ENCODE assay signal across 23 cellular contexts in the genomic region with DNA sequence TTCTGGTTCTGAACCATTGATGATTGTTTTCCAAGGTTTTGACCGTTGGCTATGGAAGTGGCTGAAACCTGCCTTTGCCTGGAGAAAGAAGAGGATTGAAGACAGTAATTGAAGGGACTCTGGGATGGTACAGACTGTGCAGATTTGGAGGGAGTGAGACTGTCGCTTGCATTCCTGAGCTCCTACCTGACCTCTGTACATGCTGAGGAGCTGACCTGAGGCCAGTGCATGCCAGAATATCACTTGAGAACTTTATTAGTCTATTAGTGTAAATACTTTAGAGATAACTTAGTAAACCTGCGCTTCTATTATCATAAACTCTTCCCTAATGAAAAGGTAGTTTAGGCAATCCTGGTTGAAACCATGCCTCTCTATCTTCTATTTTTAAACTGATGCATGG.
"Had no signal": no experiment of that assay in that cellular context is flagged by ENCODE, and none has a peak within 500 bp of the region (broad histone marks: within the 10 kb centered on the region; RNA-seq: fewer than 3 reads in every experiment).

No MANE protein-coding gene starts in this region.

- H3K79me2 ChIP-seq: parathyroid adenoma had no signal

- H3K4me1 Mint-ChIP-seq: mesothelial cell of epicardium; naive B cell; natural killer cell; nephron progenitor cell; stimulated activated naive B cell treated with anti-CD40 and anti-IgM and Interleukin-4, amounts not matched to agents 10 μg/mL and 1 μg/mL and 100 μg/mL, for 72 hours had no signal

- H3K4me3 Mint-ChIP-seq: mesothelial cell of epicardium; naive B cell; natural killer cell; nephron progenitor cell; neural progenitor cell; stimulated activated naive B cell treated with anti-CD40 and anti-IgM and Interleukin-4, amounts not matched to agents 10 μg/mL and 1 μg/mL and 100 μg/mL, for 72 hours had no signal

- H3K4me1 ChIP-seq: left ventricle myocardium inferior, neural progenitor cell, parathyroid adenoma, right atrium auricular region, right lobe of liver, stomach, tibial artery, upper lobe of left lung had no signal

- H3K4me3 ChIP-seq: left ventricle myocardium inferior, lung, neural progenitor cell, right atrium auricular region, right lobe of liver, smooth muscle cell, stomach, thoracic aorta, tibial artery, upper lobe of left lung had no signal

- H3K27ac ChIP-seq: left ventricle myocardium inferior, neural progenitor cell, neutrophil, parathyroid adenoma, right atrium auricular region, right lobe of liver, stomach, thoracic aorta, tibial artery, upper lobe of left lung had no signal

- DNase-seq: islet precursor cell; left ventricle myocardium inferior; mesendoderm; naive B cell; natural killer cell; nephron progenitor cell; occipital lobe; right lobe of liver; stimulated activated CD4-positive, alpha-beta T cell treated with anti-CD3 and anti-CD28 coated beads, Interleukin-1b, Interleukin-23, amount 100 ng/mL, for 48 hours; stimulated activated CD4-positive, alpha-beta T cell treated with anti-CD3 and anti-CD28 coated beads, Interleukin-2, amount 100 ng/mL, for 48 hours; stimulated activated naive B cell treated with anti-CD40 and anti-IgM and Interleukin-4, amounts not matched to agents 10 μg/mL and 1 μg/mL and 100 μg/mL, for 72 hours; stimulated activated naive CD8-positive, alpha-beta T cell treated with anti-CD3 and anti-CD28 coated beads, Interleukin-15, Interleukin-2, amounts not matched to agents 100 U/mL and 50 U/mL, for 24 hours; stomach; tibial artery; upper lobe of left lung had no signal

- H3K27ac Mint-ChIP-seq: mesothelial cell of epicardium; naive B cell; natural killer cell; nephron progenitor cell; neural progenitor cell; stimulated activated naive B cell treated with anti-CD40 and anti-IgM and Interleukin-4, amounts not matched to agents 10 μg/mL and 1 μg/mL and 100 μg/mL, for 72 hours had no signal

- H3K36me3 ChIP-seq: left ventricle myocardium inferior, neural progenitor cell, neutrophil, right atrium auricular region, right lobe of liver, stomach, thoracic aorta, tibial artery, upper lobe of left lung had no signal

- H3K36me3 Mint-ChIP-seq: mesothelial cell of epicardium; naive B cell; natural killer cell; stimulated activated naive B cell treated with anti-CD40 and anti-IgM and Interleukin-4, amounts not matched to agents 10 μg/mL and 1 μg/mL and 100 μg/mL, for 72 hours had no signal

- H2AFZ ChIP-seq: neural progenitor cell, parathyroid adenoma had no signal

- H3K9ac ChIP-seq: neural progenitor cell, parathyroid adenoma had no signal

- H3K9me3 ChIP-seq: left ventricle myocardium inferior, neutrophil, right atrium auricular region, right lobe of liver, thoracic aorta, tibial artery, upper lobe of left lung had no signal

- H3K4me2 ChIP-seq: neural progenitor cell, smooth muscle cell had no signal

- H3K27me3 ChIP-seq: neural progenitor cell, neutrophil, right atrium auricular region, right lobe of liver, stomach, tibial artery, upper lobe of left lung had no signal

- ATAC-seq: natural killer cell; right lobe of liver; stimulated activated naive B cell treated with anti-CD40 and anti-IgM and Interleukin-4, amounts not matched to agents 10 μg/mL and 1 μg/mL and 100 μg/mL, for 72 hours; stimulated activated naive CD8-positive, alpha-beta T cell treated with anti-CD3 and anti-CD28 coated beads, Interleukin-15, Interleukin-2, amounts not matched to agents 100 U/mL and 50 U/mL, for 24 hours had no signal
